In genomic region chr2:170177950-170178781, GRCh38 we compare ENCODE assay signal across 9 cellular contexts. TPM values are rescaled to one million over a fixed set of nuclear protein-coding genes. Genes with fewer than 3 reads are reported as not detected.
DNase-seq lines count a peak whose midpoint lies in the region; ATAC-seq and TF ChIP-seq lines count a peak whose summit lies in the region.
"Had no signal": no experiment of that assay in that cellular context is flagged by ENCODE, and none has a peak within 500 bp of the region (broad histone marks: within the 10 kb centered on the region; RNA-seq: fewer than 3 reads in every experiment).

Gene MYO3B, plus strand, starts transcription at chr2:170178147. Its CDS starts 141 bp downstream, at chr2:170178288.

- TF ChIP-seq EP300 in gastroesophageal sphincter (IDR thresholded peaks at IDR 0.05) (no peak), sigmoid colon (IDR thresholded peaks at IDR 0.05) (no peak)

- no peaks in the 10 kb centered on the region for H3K36me3 ChIP-seq in gastroesophageal sphincter
- H3K36me3 ChIP-seq in sigmoid colon, result no peaks in the 10 kb centered on the region

- DNase-seq in A172 (ENCODE audit: low spot score) (peak; percentile 49), NCI-H748 treated with DMSO at 0.1 percent for 48 hours (lab: John Stamatoyannopoulos, UW) (peak; percentile 56), T1000 (lab: John Stamatoyannopoulos, UW) (no peak), NCI-H187 treated with DMSO at 0.1 percent for 48 hours (lab: John Stamatoyannopoulos, UW) (no peak), sigmoid colon (no peak), NCI-H2081 (lab: John Stamatoyannopoulos, UW) (no peak)
- DNase-seq: activated CD4-positive, alpha-beta T cell treated with anti-CD3 and anti-CD28 coated beads, Interleukin-2, amount 50 U/mL, for 48 hours had no signal

- H3K4me1 ChIP-seq in gastroesophageal sphincter (no peaks in the 10 kb centered on the region), sigmoid colon (no peaks in the 10 kb centered on the region)

- no peaks in the 10 kb centered on the region for H3K9me3 ChIP-seq in gastroesophageal sphincter
- H3K9me3 ChIP-seq in sigmoid colon, result no peaks in the 10 kb centered on the region

- WGBS in gastroesophageal sphincter (ENCODE audit: low coverage in 1 of 2), 2 donors, result 50 to 73% methylated on average over 2 to 3 of the region's 3 CpGs
- WGBS in sigmoid colon, 2 donors, result 81 to 88% methylated on average over 3 of the region's 3 CpGs

- TF ChIP-seq CTCF in gastroesophageal sphincter (IDR thresholded peaks at IDR 0.05) (no peak), sigmoid colon (IDR thresholded peaks at IDR 0.05) (no peak)

- TF ChIP-seq POLR2A in gastroesophageal sphincter (IDR thresholded peaks at IDR 0.05) (no peak), sigmoid colon (IDR thresholded peaks at IDR 0.05) (no peak)

- H3K27me3 ChIP-seq in gastroesophageal sphincter (no peaks in the 10 kb centered on the region), sigmoid colon (no peaks in the 10 kb centered on the region)

- intact Hi-C loops in sigmoid colon (cut with DNase I), result no loop called here

- ATAC-seq in GM21390 (IDR thresholded peaks at IDR 0.05; ENCODE audit: unreplicated experiment) (peak; percentile 46), gastroesophageal sphincter (peak; percentile 57)

- H3K4me3 ChIP-seq in gastroesophageal sphincter, result no peak within 1 kb of the TSS
- no peak within 1 kb of the TSS for H3K4me3 ChIP-seq in sigmoid colon

- no peak within 1 kb of the TSS for H3K27ac ChIP-seq in gastroesophageal sphincter
- H3K27ac ChIP-seq in sigmoid colon, result no peak within 1 kb of the TSS

RNA-seq across cellular contexts. Expression of gene MYO3B, which starts in this region (rescaled TPM):
- 0.03 TPM in 1 of 2 replicates, not detected in the other for total RNA-seq in A172 (2014; rRNA removed; shearing (Covaris generic))
- total RNA-seq in gastroesophageal sphincter, result not detected
- total RNA-seq in sigmoid colon, result not detected
- polyA plus RNA-seq in sigmoid colon, result under 1 TPM in 1 of 3 donors, not detected in 2; 0.34 TPM

Comparison
In these comparisons a context has a peak if more than half of its experiments do, and no peak if none do; other contexts are left out.
1. Peak in DNase-seq in A172; RNA of the gene not detected or under 1 TPM.
2. Peak in ATAC-seq in gastroesophageal sphincter; RNA of the gene not detected or under 1 TPM.